Comparison of ENCODE assay signal across 16 cellular contexts in the genomic region with DNA sequence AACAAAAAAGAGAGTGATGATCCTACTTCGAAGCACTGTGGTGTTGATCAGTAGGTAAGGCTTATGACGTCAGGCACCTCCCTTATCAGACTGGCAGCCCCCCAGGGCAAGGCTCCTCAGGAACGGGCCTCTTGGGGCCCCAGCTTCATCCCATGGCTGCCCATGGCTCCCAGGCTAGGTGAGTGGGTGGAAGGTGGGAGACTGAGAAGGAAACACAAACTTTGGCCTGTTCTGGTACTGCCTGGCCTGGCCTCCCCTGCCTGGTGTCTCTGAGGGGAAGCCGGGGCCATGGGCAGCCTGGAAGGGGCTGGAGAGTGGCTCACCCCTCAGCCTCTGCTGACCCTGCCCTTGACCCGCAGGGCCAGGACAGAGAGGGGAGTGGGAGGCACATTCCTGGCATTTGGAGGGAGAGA. TPM values are rescaled to one million over a fixed set of nuclear protein-coding genes. Genes with fewer than 3 reads are reported as not detected.
DNase-seq lines count a peak whose midpoint lies in the region; ATAC-seq, FAIRE-seq and TF ChIP-seq lines count a peak whose summit lies in the region.
"Had no signal": no experiment of that assay in that cellular context is flagged by ENCODE, and none has a peak within 500 bp of the region (broad histone marks: within the 10 kb centered on the region; RNA-seq: fewer than 3 reads in every experiment).

No MANE protein-coding gene starts in this region.

- H3K9me3 Mint-ChIP-seq in MCF 10A (ENCODE audit: unreplicated experiment) (no peaks in the 10 kb centered on the region), mesothelial cell of epicardium (no peaks in the 10 kb centered on the region)
- H3K9me3 Mint-ChIP-seq: activated naive CD8-positive, alpha-beta T cell treated with anti-CD3 and anti-CD28 coated beads, Interleukin-2, amount 10 ng/mL, durations not matched to agents 7 days and 5 days; T-helper 1 cell treated with Interleukin-12 subunit alpha and Interleukin-12 subunit beta and Interleukin-4 antibody, amounts not matched to agents 30 μg/mL and 1 μg/mL, for 36 hours had no signal

- no peaks in the 10 kb centered on the region for H3K79me2 ChIP-seq in HepG2 (ENCODE audit: insufficient read depth, low read length)

- peaks cover 64% of the 10 kb centered on the region for H3K4me1 Mint-ChIP-seq in MCF 10A (ENCODE audit: insufficient read depth, unreplicated experiment)
- peaks cover 20% of the 10 kb centered on the region for H3K4me1 Mint-ChIP-seq in mesothelial cell of epicardium

- CTCF ChIA-PET in HepG2 (lab: Yijun Ruan, JAX; ENCODE audit: low intra/inter-chr PET ratio, low total read pairs), result no interaction called here
- CTCF ChIA-PET in MCF 10A (lab: Yijun Ruan, JAX), result interaction anchor here (0.6 to 13.9 kb wide), 8 partner anchors 9 to 824 kb away, joined by 3 to 313 read pairs (median 4); no protein-coding TSS in a partner anchor

- no peak for TF ChIP-seq POLR2A in HepG2 (IDR thresholded peaks at IDR 0.05; ENCODE audit: insufficient read depth in 1 of 2, low read depth in 2 of 2, low read length in 2 of 2)
- no peak for TF ChIP-seq POLR2A in right lobe of liver (IDR thresholded peaks at IDR 0.05)
- no peak for TF ChIP-seq POLR2A in erythroblast (IDR thresholded peaks at IDR 0.05; ENCODE audit: low read length)

- POLR2A ChIA-PET in HepG2 (lab: Yijun Ruan, JAX), result no interaction called here
- POLR2A ChIA-PET in MCF 10A (lab: Yijun Ruan, JAX), result interaction anchor here (0.7 to 13.5 kb wide), 6 partner anchors 9 to 722 kb away, joined by 3 to 373 read pairs (median 3); a partner anchor contains a TSS

- H3K4me1 ChIP-seq in HepG2 (ENCODE audit: insufficient read depth, low read length), result 0 out of 2 replicates have a peak, but pooled peaks cover under 1% of the 10 kb centered on the region
- no peaks in the 10 kb centered on the region for H3K4me1 ChIP-seq in right lobe of liver

- in situ Hi-C loops in HepG2 (cut with HindIII; ENCODE audit: extremely low pct_ligation_motif_present, low pct_unique_long_range_greater_than_20kb), result no loop called here

- TF ChIP-seq EP300 in HepG2 (IDR thresholded peaks at IDR 0.05; ENCODE audit: low read depth in 2 of 2, low read length in 2 of 2) (no peak), HepG2 (CRISPR knock-in tag; IDR thresholded peaks at IDR 0.05; ENCODE audit: borderline replicate concordance) (no peak)

- TF ChIP-seq RAD21 in HepG2 (CRISPR knock-in tag; IDR thresholded peaks at IDR 0.05), result no peak

- H3K4me3 ChIP-seq in HepG2 (replicated peaks in 1 of 3; ENCODE audit: insufficient read depth in 1 of 3, low read depth in 2 of 3, low read length in 3 of 3) (no peak overlapping the region), right lobe of liver (no peak overlapping the region)

- DNase-seq in HepG2 (ENCODE audit: low spot score) (no peak), right lobe of liver (no peak), MCF 10A (ENCODE audit: unreplicated experiment) (no peak), mesothelial cell of epicardium (ENCODE audit: low spot score in 2 of 2, unreplicated experiment in 2 of 2) (no peak), erythroblast (lab: John Stamatoyannopoulos, UW) (no peak), NCI-H510A (lab: John Stamatoyannopoulos, UW) (no peak), NCI-H2107 (lab: John Stamatoyannopoulos, UW) (no peak), iPS-NIHi7 (ENCODE audit: extremely low spot score) (no peak)
- DNase-seq: activated CD8-positive, alpha-beta memory T cell treated with anti-CD3 and anti-CD28 coated beads, Interleukin-2, amount 50 U/mL, for 4 hours; activated naive CD8-positive, alpha-beta T cell treated with anti-CD3 and anti-CD28 coated beads, Interleukin-2, amount 10 ng/mL, durations not matched to agents 7 days and 5 days; glutamatergic neuron; NCI-H2081 treated with DMSO at 0.1 percent for 48 hours; stimulated activated CD4-positive, alpha-beta T cell treated with anti-CD3 and anti-CD28 coated beads, Interleukin-15, amount 100 ng/mL, for 24 hours had no signal

- H3K4me3 Mint-ChIP-seq in MCF 10A (ENCODE audit: unreplicated experiment), result no peak overlapping the region
- peak overlapping the region; percentile 37 for H3K4me3 Mint-ChIP-seq in mesothelial cell of epicardium
- H3K4me3 Mint-ChIP-seq: activated naive CD8-positive, alpha-beta T cell treated with anti-CD3 and anti-CD28 coated beads, Interleukin-2, amount 10 ng/mL, durations not matched to agents 7 days and 5 days; T-helper 1 cell treated with Interleukin-12 subunit alpha and Interleukin-12 subunit beta and Interleukin-4 antibody, amounts not matched to agents 30 μg/mL and 1 μg/mL, for 36 hours had no signal

- WGBS in HepG2 (ENCODE audit: low lambda C conversion rate), result 12% methylated on average over 5 of the region's 5 CpGs
- WGBS in right lobe of liver (ENCODE audit: insufficient coverage, low coverage, low lambda C conversion rate, missing lambda C conversion rate), result 70% methylated on average over 2 of the region's 5 CpGs

- no peak for FAIRE-seq in HepG2 (lab: Jason Lieb, UNC)

- no peak overlapping the region for H3K4me2 ChIP-seq in HepG2 (ENCODE audit: low read depth, low read length)

- H3K36me3 Mint-ChIP-seq in MCF 10A (ENCODE audit: insufficient read depth, unreplicated experiment) (peaks cover 6% of the 10 kb centered on the region), mesothelial cell of epicardium (no peaks in the 10 kb centered on the region)
- H3K36me3 Mint-ChIP-seq: activated naive CD8-positive, alpha-beta T cell treated with anti-CD3 and anti-CD28 coated beads, Interleukin-2, amount 10 ng/mL, durations not matched to agents 7 days and 5 days had no signal

- H3K27me3 ChIP-seq in HepG2 (ENCODE audit: control insufficient read depth in 1 of 2, insufficient read depth in 2 of 2, low read length in 2 of 2) (0 out of 5 replicates have a peak, but pooled peaks cover 0 to 1% of the 10 kb centered on the region in 2 experiments), right lobe of liver (no peaks in the 10 kb centered on the region)

- intact Hi-C loops in HepG2 (cut with micrococcal nuclease; ENCODE audit: unreplicated experiment) (no loop called here), right lobe of liver (cut with DNase I) (loop anchor here (5.0 to 10.0 kb wide), 3 partner anchors 172 to 724 kb away; a partner anchor contains a TSS), MCF 10A (cut with micrococcal nuclease) (no loop called here)

- ATAC-seq in HepG2, result no peak
- ATAC-seq in right lobe of liver, result no peak

- no peak overlapping the region for H3K9ac ChIP-seq in HepG2 (ENCODE audit: insufficient read depth, low read depth, low read length)

- H4K20me1 ChIP-seq in HepG2 (ENCODE audit: insufficient read depth, low read length), result no peaks in the 10 kb centered on the region

- no peak overlapping the region for H2AFZ ChIP-seq in HepG2 (ENCODE audit: low read length)

- H3K9me3 ChIP-seq in HepG2 (ENCODE audit: low read length) (no peaks in the 10 kb centered on the region), right lobe of liver (no peaks in the 10 kb centered on the region)

- H3K36me3 ChIP-seq in HepG2 (replicated peaks in 1 of 2; ENCODE audit: control insufficient read depth in 1 of 2, insufficient read depth in 2 of 2, low read length in 2 of 2) (no peaks in the 10 kb centered on the region), right lobe of liver (no peaks in the 10 kb centered on the region)

- TF ChIP-seq CTCF in HepG2 (CRISPR knock-in tag; IDR thresholded peaks at IDR 0.05) (no peak), right lobe of liver (IDR thresholded peaks at IDR 0.05) (no peak), MCF 10A (IDR thresholded peaks at IDR 0.05; ENCODE audit: unreplicated experiment) (no peak), mesothelial cell of epicardium (IDR thresholded peaks at IDR 0.05; ENCODE audit: unreplicated experiment) (no peak)

- BruUV-seq in HepG2 (replicated peaks; lab: Mats Ljungman, UMichigan), result no TSS peak
- BruUV-seq in MCF 10A (replicated peaks; lab: Mats Ljungman, UMichigan), result no TSS peak

- H3K27ac Mint-ChIP-seq in MCF 10A (ENCODE audit: low read depth, unreplicated experiment) (peak overlapping the region; percentile 97), mesothelial cell of epicardium (no peak overlapping the region)
- H3K27ac Mint-ChIP-seq: activated naive CD8-positive, alpha-beta T cell treated with anti-CD3 and anti-CD28 coated beads, Interleukin-2, amount 10 ng/mL, durations not matched to agents 7 days and 5 days; progenitor cell of endocrine pancreas; T-helper 1 cell treated with Interleukin-12 subunit alpha and Interleukin-12 subunit beta and Interleukin-4 antibody, amounts not matched to agents 30 μg/mL and 1 μg/mL, for 36 hours had no signal

- H3K27me3 Mint-ChIP-seq in MCF 10A (ENCODE audit: insufficient read depth, unreplicated experiment), result no peaks in the 10 kb centered on the region
- no peaks in the 10 kb centered on the region for H3K27me3 Mint-ChIP-seq in mesothelial cell of epicardium (ENCODE audit: low read depth)

- H3K27ac ChIP-seq in HepG2 (ENCODE audit: extremely low read length, insufficient read depth, low read length) (no peak overlapping the region), right lobe of liver (no peak overlapping the region)

RNA-seq across cellular contexts. Expression of a gene that starts 38.9 kb away (rescaled TPM):
- total RNA-seq in HepG2 (2016; rRNA removed; fragmentation: Illumina TruSeq; extraction: Trizol) (0.27 and 0.58 TPM in 2 replicates), right lobe of liver (under 1 TPM; 0.09 to 0.51 (median 0.15) TPM), MCF 10A (2022) (27.4 and 52.3 TPM in 2 replicates), mesothelial cell of epicardium (2.7 to 3.0 TPM (median 3.0 TPM) in 3 replicates)
- total RNA-seq in HepG2 (2016; cell fraction: cytosol; rRNA removed; fragmentation: Illumina TruSeq; extraction: Trizol; ENCODE audit: low read depth), result 0.10 TPM in 1 of 2 replicates, not detected in the other
- 0.37 and 0.39 TPM in 2 replicates for total RNA-seq in HepG2 (2016; cell fraction: insoluble cytoplasmic fraction; rRNA removed; fragmentation: Illumina TruSeq; extraction: Trizol)
- total RNA-seq in HepG2 (2016; cell fraction: membrane; rRNA removed; fragmentation: Illumina TruSeq; extraction: Trizol), result 0.34 and 0.38 TPM in 2 replicates
- total RNA-seq in HepG2 (2016; cell fraction: nucleus; rRNA removed; fragmentation: Illumina TruSeq; extraction: Trizol), result 0.41 and 0.53 TPM in 2 replicates
- 0.53 and 0.76 TPM in 2 replicates for polyA plus RNA-seq in HepG2 (2011; rRNA removed)
- 0.43 and 0.69 TPM in 2 replicates for polyA plus RNA-seq in HepG2 (2011; cell fraction: cytosol; rRNA removed)
- polyA plus RNA-seq in HepG2 (2011; cell fraction: nucleus; rRNA removed), result 0.71 and 0.74 TPM in 2 replicates
- 0.08 and 0.25 TPM in 2 replicates for polyA plus RNA-seq in HepG2 (2012)
- polyA plus RNA-seq in HepG2 (2016; cell fraction: cytosol; fragmentation: Illumina TruSeq; extraction: Trizol; ENCODE audit: low read depth), result 0.09 and 0.11 TPM in 2 replicates
- polyA plus RNA-seq in HepG2 (2016; cell fraction: insoluble cytoplasmic fraction; fragmentation: Illumina TruSeq; extraction: Trizol; ENCODE audit: low read depth), result 0.62 and 0.85 TPM in 2 replicates
- polyA plus RNA-seq in HepG2 (2016; cell fraction: membrane; fragmentation: Illumina TruSeq; extraction: Trizol; ENCODE audit: low read depth), result 0.37 and 0.48 TPM in 2 replicates
- 0.92 and 1.2 TPM in 2 replicates for polyA plus RNA-seq in HepG2 (2016; cell fraction: nucleus; fragmentation: Illumina TruSeq; extraction: Trizol; ENCODE audit: insufficient read depth, low read depth)
- 1.4 and 134 TPM in 2 replicates for polyA minus RNA-seq in HepG2 (2011; rRNA and poly(A)+ RNA removed; ENCODE audit: low replicate concordance)
- polyA minus RNA-seq in HepG2 (2011; cell fraction: cytosol; rRNA and poly(A)+ RNA removed), result 0.70 and 1.1 TPM in 2 replicates
- 0.26 and 0.62 TPM in 2 replicates for polyA minus RNA-seq in HepG2 (2011; cell fraction: nucleus; rRNA and poly(A)+ RNA removed)
- total RNA-seq: activated naive CD8-positive, alpha-beta T cell treated with anti-CD3 and anti-CD28 coated beads, Interleukin-2, amount 10 ng/mL, durations not matched to agents 7 days and 5 days; Right ventricle myocardium inferior had no signal

Comparison
In these comparisons a context has a peak if more than half of its experiments do, and no peak if none do; other contexts are left out.
1. intact Hi-C loops: an anchor here in right lobe of liver (5.0 to 10.0 kb wide); none called in HepG2 and MCF 10A.